ENCODE assay signal across 13 cellular contexts in genomic region chr6:144729502-144729901, GRCh38.
A peak's percentile ranks its signal among the peaks of the same experiment; 100 is the strongest.
DNase-seq lines count a peak whose midpoint lies in the region; ATAC-seq lines count a peak whose summit lies in the region.
"Had no signal": no experiment of that assay in that cellular context is flagged by ENCODE, and none has a peak within 500 bp of the region (broad histone marks: within the 10 kb centered on the region; RNA-seq: fewer than 3 reads in every experiment).

No MANE protein-coding gene starts in this region.

- H3K4me1 Mint-ChIP-seq in activated naive CD8-positive, alpha-beta T cell (ENCODE audit: low read depth) = peaks cover 49% of the 10 kb centered on the region

- H3K9me3 Mint-ChIP-seq in activated naive CD8-positive, alpha-beta T cell (ENCODE audit: low read depth) = no peaks in the 10 kb centered on the region
- H3K9me3 Mint-ChIP-seq: endodermal cell had no signal

- no peaks in the 10 kb centered on the region for H3K27me3 Mint-ChIP-seq in activated naive CD8-positive, alpha-beta T cell
- H3K27me3 Mint-ChIP-seq: naive thymus-derived CD8-positive, alpha-beta T cell had no signal

- DNase-seq in HCEC 1CT = no peak
- DNase-seq in NCI-H69 (lab: John Stamatoyannopoulos, UW) = no peak
- no peak for DNase-seq in NCI-H2171 treated with DMSO at 0.1 percent for 48 hours (lab: John Stamatoyannopoulos, UW)
- DNase-seq in HUDEP-2 (lab: John Stamatoyannopoulos, UW; ENCODE audit: unreplicated experiment in 76 of 76) = no peak
- DNase-seq: activated CD4-positive, alpha-beta T cell treated with anti-CD3 and anti-CD28 coated beads, Interleukin-2, amount 50 U/mL, for 1 hour; endodermal cell; MG63; naive thymus-derived CD8-positive, alpha-beta T cell; NCI-H510A had no signal

- H3K27ac Mint-ChIP-seq in activated naive CD8-positive, alpha-beta T cell = peak overlapping the region; percentile 55

- ATAC-seq in GM18511 (IDR thresholded peaks at IDR 0.05; ENCODE audit: unreplicated experiment) (peak; percentile 79), GM19463 (IDR thresholded peaks at IDR 0.05; ENCODE audit: unreplicated experiment) (peak; percentile 61), HG03039 (IDR thresholded peaks at IDR 0.05; ENCODE audit: unreplicated experiment) (peak; percentile 44)
- ATAC-seq: naive thymus-derived CD8-positive, alpha-beta T cell had no signal

- H3K36me3 Mint-ChIP-seq in activated naive CD8-positive, alpha-beta T cell = peaks cover 20% of the 10 kb centered on the region

- peak overlapping the region; percentile 8 for H3K4me3 Mint-ChIP-seq in activated naive CD8-positive, alpha-beta T cell
- H3K4me3 Mint-ChIP-seq: endodermal cell had no signal
